In the genomic region with DNA sequence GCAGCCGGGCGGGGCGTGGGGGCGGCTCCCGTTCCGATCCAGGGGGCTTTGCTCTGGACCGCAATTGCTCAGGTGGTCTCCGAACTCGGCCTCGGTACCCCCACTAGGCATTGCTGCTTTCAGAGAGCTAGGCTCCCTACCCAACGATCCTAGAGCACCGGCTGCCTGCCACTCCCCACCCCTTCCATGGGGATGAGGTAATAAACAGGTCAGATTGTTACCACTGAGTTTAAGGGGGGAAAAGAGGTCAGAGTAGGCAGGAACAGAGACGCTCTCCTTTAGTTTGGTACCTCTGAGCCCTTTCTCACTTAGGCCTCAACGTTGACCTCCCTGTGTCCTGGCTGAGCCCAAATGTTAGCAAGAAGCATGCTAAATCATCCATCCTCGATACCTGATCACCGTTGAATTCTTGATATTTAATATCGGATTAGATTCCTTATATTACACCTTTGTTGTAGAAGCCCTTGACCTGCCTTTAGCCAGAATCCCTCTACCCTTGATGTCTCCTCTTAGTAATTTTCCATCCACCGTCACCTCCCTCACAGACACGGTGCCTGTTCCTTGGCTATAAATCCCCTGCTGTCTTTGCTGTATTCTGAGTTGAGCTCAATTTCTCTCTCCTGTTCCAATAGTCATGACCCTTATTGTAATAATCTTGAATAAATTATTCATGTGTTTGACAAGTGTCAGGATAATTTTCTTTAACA, we compare ENCODE assay signal across 8 cellular contexts. TPM values are rescaled to one million over a fixed set of nuclear protein-coding genes. Genes with fewer than 3 reads are reported as not detected.
DNase-seq lines count a peak whose midpoint lies in the region; ATAC-seq and TF ChIP-seq lines count a peak whose summit lies in the region.

No MANE protein-coding gene starts in this region.

- TF ChIP-seq POLR2A in suprapubic skin (IDR thresholded peaks at IDR 0.05) = no peak

- H3K79me2 ChIP-seq in Karpas-422 (ENCODE audit: low read length) = no peaks in the 10 kb centered on the region

- no peak overlapping the region for H3K27ac ChIP-seq in BLaER1
- no peak overlapping the region for H3K27ac ChIP-seq in Karpas-422 (ENCODE audit: low read length)
- H3K27ac ChIP-seq in brain microvascular endothelial cell = peak overlapping the region; percentile 76
- H3K27ac ChIP-seq in suprapubic skin = peak overlapping the region; percentile 90

- H3K9me3 ChIP-seq in BLaER1 (no peaks in the 10 kb centered on the region), Karpas-422 (ENCODE audit: low read length) (no peaks in the 10 kb centered on the region), suprapubic skin (no peaks in the 10 kb centered on the region)

- in situ Hi-C loops in brain microvascular endothelial cell (cut with HindIII; ENCODE audit: low pct_ligation_motif_present, low sequenced_read_pairs) = no loop called here

- peak; percentile 14 for ATAC-seq in GM19452 (IDR thresholded peaks at IDR 0.05; ENCODE audit: unreplicated experiment)

- H4K20me1 ChIP-seq in BLaER1 = no peaks in the 10 kb centered on the region
- no peaks in the 10 kb centered on the region for H4K20me1 ChIP-seq in Karpas-422 (ENCODE audit: insufficient read depth, low read depth, low read length)

- 35% methylated on average over 7 of the region's 19 CpGs for WGBS in suprapubic skin

- no peaks in the 10 kb centered on the region for H3K9me2 ChIP-seq in Karpas-422 (replicated peaks; ENCODE audit: insufficient read depth, low read length)

- DNase-seq in Karpas-422 = no peak
- no peak for DNase-seq in brain microvascular endothelial cell
- DNase-seq in left kidney (ENCODE audit: low read depth, low spot score) = peak; percentile 36
- DNase-seq in suprapubic skin (ENCODE audit: low spot score in 2 of 2) = no peak
- DNase-seq in NCI-H1930 (lab: John Stamatoyannopoulos, UW) = no peak
- no peak for DNase-seq in hepatic stellate cell (ENCODE audit: low spot score)

- H3K4me3 ChIP-seq in BLaER1 (peak overlapping the region; percentile 79), Karpas-422 (ENCODE audit: low read length) (peak overlapping the region; percentile 77), brain microvascular endothelial cell (ENCODE audit: low read depth, low read length) (peak overlapping the region; percentile 84), suprapubic skin (peak overlapping the region; percentile 64)

- H3K4me1 ChIP-seq in BLaER1 (peaks cover 13% of the 10 kb centered on the region), Karpas-422 (ENCODE audit: low read length) (peaks cover 34% of the 10 kb centered on the region), suprapubic skin (peaks cover 13% of the 10 kb centered on the region)

- peak overlapping the region; percentile 92; the same call in 1 of the 2 replicates for H2AFZ ChIP-seq in Karpas-422 (ENCODE audit: low read length)

- TF ChIP-seq CTCF in brain microvascular endothelial cell (IDR thresholded peaks at IDR 0.05; ENCODE audit: low read depth, low read length, missing control alignments) (no peak), suprapubic skin (IDR thresholded peaks at IDR 0.05) (no peak)

- peak overlapping the region; percentile 87 for H3K4me2 ChIP-seq in BLaER1
- H3K4me2 ChIP-seq in Karpas-422 (ENCODE audit: low read depth, low read length, poor library complexity, severe bottlenecking) = peak overlapping the region; percentile 89

- H3K27me3 ChIP-seq in BLaER1 (no peaks in the 10 kb centered on the region), Karpas-422 (ENCODE audit: low read length) (no peaks in the 10 kb centered on the region), brain microvascular endothelial cell (replicated peaks) (no peaks in the 10 kb centered on the region), suprapubic skin (no peaks in the 10 kb centered on the region)

- no peak for TF ChIP-seq EP300 in suprapubic skin (IDR thresholded peaks at IDR 0.05)

- peak overlapping the region; percentile 82 for H3K9ac ChIP-seq in BLaER1
- peak overlapping the region; percentile 76 for H3K9ac ChIP-seq in Karpas-422 (ENCODE audit: low read length)

- no peaks in the 10 kb centered on the region for H3K36me3 ChIP-seq in BLaER1
- no peaks in the 10 kb centered on the region for H3K36me3 ChIP-seq in Karpas-422 (ENCODE audit: insufficient read depth, low read length)
- H3K36me3 ChIP-seq in brain microvascular endothelial cell (replicated peaks) = no peaks in the 10 kb centered on the region
- no peaks in the 10 kb centered on the region for H3K36me3 ChIP-seq in suprapubic skin

RNA-seq across cellular contexts. Expression of gene PLPP1, which starts 0.6 kb away (rescaled TPM):
- total RNA-seq in Karpas-422 (2014; rRNA removed; shearing (Covaris generic); ENCODE audit: low replicate concordance) = 4.7 and 5.9 TPM in 2 replicates
- total RNA-seq in suprapubic skin = 10 to 100 TPM; 57.8 to 81.6 (median 69.1) TPM

Comparison
In these comparisons a context has a peak if more than half of its experiments do, and no peak if none do; other contexts are left out.
1. H3K27ac ChIP-seq: peak in brain microvascular endothelial cell (single experiment) and suprapubic skin (single experiment); none in BLaER1 (single experiment) and Karpas-422 (single experiment).
2. Peak in every context shown above with its lines, with median percentiles within 50 percentile points of each other: H3K4me3 ChIP-seq.